In the genomic region with DNA sequence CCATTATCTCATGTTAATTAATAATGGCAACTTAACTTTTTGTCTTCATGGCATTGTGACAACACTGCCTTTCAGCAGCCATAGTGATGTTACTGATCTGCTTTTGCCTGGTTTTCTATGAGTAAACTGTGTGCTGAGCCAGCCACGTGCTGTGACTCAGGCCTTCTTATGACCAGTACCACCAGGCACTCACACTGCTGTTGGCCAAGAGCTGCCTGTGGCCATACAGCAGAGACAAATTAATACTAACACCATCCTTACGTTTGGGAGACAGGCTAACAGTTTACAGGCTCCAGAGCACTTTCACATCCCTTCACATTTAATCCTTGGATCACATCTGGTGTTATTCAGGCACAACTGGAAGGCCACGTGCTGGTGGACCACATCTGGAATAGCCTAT, we compare ENCODE assay signal across 11 cellular contexts.
A peak's percentile ranks its signal among the peaks of the same experiment; 100 is the strongest.
DNase-seq lines count a peak whose midpoint lies in the region; ATAC-seq, FAIRE-seq and TF ChIP-seq lines count a peak whose summit lies in the region.
"Had no signal": no experiment of that assay in that cellular context is flagged by ENCODE, and none has a peak within 500 bp of the region (broad histone marks: within the 10 kb centered on the region; RNA-seq: fewer than 3 reads in every experiment).

No MANE protein-coding gene starts in this region.

- ATAC-seq in GM19328 (IDR thresholded peaks at IDR 0.05; ENCODE audit: unreplicated experiment) (no peak), Right ventricle myocardium inferior (no peak)
- ATAC-seq: activated CD8-positive, alpha-beta T cell treated with anti-CD3 and anti-CD28 coated beads for 36 hours; GM23338 had no signal

- DNase-seq in H54 (ENCODE audit: insufficient read length, low spot score) (peak; percentile 23), adipocyte (ENCODE audit: low read depth) (peak; percentile 86), fibroblast of villous mesenchyme (ENCODE audit: low read depth) (peak; percentile 89), stromal cell of bone marrow (ENCODE audit: low read depth) (peak; percentile 91), Right ventricle myocardium inferior (ENCODE audit: missing footprints) (no peak), HuH-7 (ENCODE audit: low spot score) (no peak)
- DNase-seq: activated CD8-positive, alpha-beta T cell treated with anti-CD3 and anti-CD28 coated beads for 36 hours; MM.1S; NCI-H446 treated with DMSO at 0.1 percent for 48 hours had no signal

- peaks cover 41% of the 10 kb centered on the region for H3K4me1 ChIP-seq in adipocyte (ENCODE audit: control insufficient read depth, insufficient read depth, low read length)

- no peaks in the 10 kb centered on the region for H3K9me3 ChIP-seq in adipocyte (ENCODE audit: control insufficient read depth, low read length)

- H3K27me3 ChIP-seq in adipocyte (replicated peaks; ENCODE audit: control insufficient read depth, insufficient read depth, low read length): no peaks in the 10 kb centered on the region

- TF ChIP-seq POLR2A in H54 (IDR thresholded peaks at IDR 0.05; ENCODE audit: low read depth, low read length): no peak

- H3K9ac ChIP-seq in adipocyte (ENCODE audit: low read length): no peak overlapping the region

- H3K4me3 ChIP-seq in adipocyte (ENCODE audit: low read length) (no peak overlapping the region), fibroblast of villous mesenchyme (ENCODE audit: low read depth, low read length) (no peak overlapping the region)
- H3K4me3 ChIP-seq: GM23338 had no signal

- FAIRE-seq in H54 (lab: Jason Lieb, UNC): peak; percentile 78

- intact Hi-C loops in Right ventricle myocardium inferior (cut with DNase I): no loop called here

- TF ChIP-seq CTCF in fibroblast of villous mesenchyme (IDR thresholded peaks at IDR 0.05; ENCODE audit: insufficient read depth, low read depth, low read length): no peak

- no peaks in the 10 kb centered on the region for H3K36me3 ChIP-seq in adipocyte (ENCODE audit: control insufficient read depth, insufficient read depth, low read length, severe bottlenecking)

Comparison
In these comparisons a context has a peak if more than half of its experiments do, and no peak if none do; other contexts are left out.
1. DNase-seq: peak in H54 (single experiment), adipocyte (single experiment), fibroblast of villous mesenchyme (single experiment) and stromal cell of bone marrow (single experiment); none in Right ventricle myocardium inferior (single experiment) and HuH-7 (single experiment).